In genomic region chr11:78156081-78156844, GRCh38 we compare ENCODE assay signal across 1 cellular context.
TF ChIP-seq lines count a peak whose summit lies in the region.

No MANE protein-coding gene starts in this region.

TF ChIP-seq in HepG2, 621 proteins besides CTCF, POLR2A, EP300 and RAD21 (continued from another document and continues in another):
- TF ChIP-seq ARID4A (CRISPR knock-in tag; IDR thresholded peaks at IDR 0.05; ENCODE audit: borderline replicate concordance) (peak; percentile 64; the same call in 1 of the 2 replicates), ZNF496 (CRISPR knock-in tag; IDR thresholded peaks at IDR 0.05; ENCODE audit: insufficient replicate concordance) (no peak), ZFY (CRISPR knock-in tag; IDR thresholded peaks at IDR 0.05) (peak; percentile 80), THYN1 (CRISPR knock-in tag; IDR thresholded peaks at IDR 0.05; ENCODE audit: borderline replicate concordance, low read depth) (no peak), FOXA3 (CRISPR knock-in tag; IDR thresholded peaks at IDR 0.05) (peak; percentile 94), BCL6 (CRISPR knock-in tag; IDR thresholded peaks at IDR 0.05) (peak; percentile 98), GATAD1 (CRISPR knock-in tag; IDR thresholded peaks at IDR 0.05) (0 out of 2 replicates have a peak, but pooled peaks have one; percentile 25), CEBPB (IDR thresholded peaks at IDR 0.05; ENCODE audit: borderline replicate concordance, low read depth, low read length) (no peak), SMAD3 (CRISPR knock-in tag; IDR thresholded peaks at IDR 0.05) (peak; percentile 96), SOX6 (IDR thresholded peaks at IDR 0.05) (no peak), SOX6 (CRISPR knock-in tag; IDR thresholded peaks at IDR 0.05) (peak; percentile 98), RXRB (CRISPR knock-in tag; IDR thresholded peaks at IDR 0.05; ENCODE audit: borderline replicate concordance) (peak; percentile 100), BCLAF1 (IDR thresholded peaks at IDR 0.05) (no peak), ATF7 (IDR thresholded peaks at IDR 0.05) (no peak), ATF7 (CRISPR knock-in tag; IDR thresholded peaks at IDR 0.05) (peak; percentile 46; the same call in 1 of the 2 replicates), ARID3A (IDR thresholded peaks at IDR 0.05; ENCODE audit: low read depth, low read length) (peak; percentile 83), ZFP1 (CRISPR knock-in tag; IDR thresholded peaks at IDR 0.05) (0 out of 2 replicates have a peak, but pooled peaks have one; percentile 17), ZNF205 (CRISPR knock-in tag; IDR thresholded peaks at IDR 0.05) (0 out of 2 replicates have a peak, but pooled peaks have one; percentile 53), RXRA (CRISPR knock-in tag; IDR thresholded peaks at IDR 0.05) (peak; percentile 99), ZNF740 (CRISPR knock-in tag; IDR thresholded peaks at IDR 0.05) (peak; percentile 68; the same call in 1 of the 2 replicates), ATF1 (CRISPR knock-in tag; IDR thresholded peaks at IDR 0.05) (peak; percentile 71; the same call in 1 of the 2 replicates), CENPX (CRISPR knock-in tag; IDR thresholded peaks at IDR 0.05) (no peak), DRAP1 (CRISPR knock-in tag; IDR thresholded peaks at IDR 0.05) (peak; percentile 32; the same call in 1 of the 2 replicates), MED8 (CRISPR knock-in tag; IDR thresholded peaks at IDR 0.05; ENCODE audit: insufficient replicate concordance) (peak; percentile 66), SAFB2 (CRISPR knock-in tag; IDR thresholded peaks at IDR 0.05; ENCODE audit: borderline replicate concordance, low read depth) (no peak; the same call in 1 of the 2 replicates), ZNF703 (CRISPR knock-in tag; IDR thresholded peaks at IDR 0.05; ENCODE audit: borderline replicate concordance) (0 out of 2 replicates have a peak, but pooled peaks have one; percentile 20), STAT6 (CRISPR knock-in tag; IDR thresholded peaks at IDR 0.05; ENCODE audit: borderline replicate concordance) (no peak), FOXO1 (CRISPR knock-in tag; IDR thresholded peaks at IDR 0.05) (peak; percentile 90), JUN (CRISPR knock-in tag; IDR thresholded peaks at IDR 0.05) (peak; percentile 61; the same call in 1 of the 2 replicates), CREM (IDR thresholded peaks at IDR 0.05) (peak; percentile 87), CREM (CRISPR knock-in tag; IDR thresholded peaks at IDR 0.05) (no peak), ZSCAN31 (CRISPR knock-in tag; IDR thresholded peaks at IDR 0.05; ENCODE audit: low read depth) (no peak), MAFF (IDR thresholded peaks at IDR 0.05; ENCODE audit: low read depth, low read length) (peak; percentile 98), ZNF333 (CRISPR knock-in tag; IDR thresholded peaks at IDR 0.05; ENCODE audit: borderline replicate concordance) (no peak), DNMT3B (CRISPR knock-in tag; conservative IDR thresholded peaks at IDR 0.05) (peak; percentile 70; the same call in 1 of the 2 replicates), HMG20B (CRISPR knock-in tag; conservative IDR thresholded peaks at IDR 0.05) (peak; percentile 84; the same call in 1 of the 2 replicates), ZNF710 (CRISPR knock-in tag; IDR thresholded peaks at IDR 0.05; ENCODE audit: borderline replicate concordance) (peak; percentile 77; the same call in 1 of the 2 replicates), BORCS8-MEF2B (CRISPR knock-in tag; IDR thresholded peaks at IDR 0.05) (no peak)
- TF ChIP-seq, protein P1, sequence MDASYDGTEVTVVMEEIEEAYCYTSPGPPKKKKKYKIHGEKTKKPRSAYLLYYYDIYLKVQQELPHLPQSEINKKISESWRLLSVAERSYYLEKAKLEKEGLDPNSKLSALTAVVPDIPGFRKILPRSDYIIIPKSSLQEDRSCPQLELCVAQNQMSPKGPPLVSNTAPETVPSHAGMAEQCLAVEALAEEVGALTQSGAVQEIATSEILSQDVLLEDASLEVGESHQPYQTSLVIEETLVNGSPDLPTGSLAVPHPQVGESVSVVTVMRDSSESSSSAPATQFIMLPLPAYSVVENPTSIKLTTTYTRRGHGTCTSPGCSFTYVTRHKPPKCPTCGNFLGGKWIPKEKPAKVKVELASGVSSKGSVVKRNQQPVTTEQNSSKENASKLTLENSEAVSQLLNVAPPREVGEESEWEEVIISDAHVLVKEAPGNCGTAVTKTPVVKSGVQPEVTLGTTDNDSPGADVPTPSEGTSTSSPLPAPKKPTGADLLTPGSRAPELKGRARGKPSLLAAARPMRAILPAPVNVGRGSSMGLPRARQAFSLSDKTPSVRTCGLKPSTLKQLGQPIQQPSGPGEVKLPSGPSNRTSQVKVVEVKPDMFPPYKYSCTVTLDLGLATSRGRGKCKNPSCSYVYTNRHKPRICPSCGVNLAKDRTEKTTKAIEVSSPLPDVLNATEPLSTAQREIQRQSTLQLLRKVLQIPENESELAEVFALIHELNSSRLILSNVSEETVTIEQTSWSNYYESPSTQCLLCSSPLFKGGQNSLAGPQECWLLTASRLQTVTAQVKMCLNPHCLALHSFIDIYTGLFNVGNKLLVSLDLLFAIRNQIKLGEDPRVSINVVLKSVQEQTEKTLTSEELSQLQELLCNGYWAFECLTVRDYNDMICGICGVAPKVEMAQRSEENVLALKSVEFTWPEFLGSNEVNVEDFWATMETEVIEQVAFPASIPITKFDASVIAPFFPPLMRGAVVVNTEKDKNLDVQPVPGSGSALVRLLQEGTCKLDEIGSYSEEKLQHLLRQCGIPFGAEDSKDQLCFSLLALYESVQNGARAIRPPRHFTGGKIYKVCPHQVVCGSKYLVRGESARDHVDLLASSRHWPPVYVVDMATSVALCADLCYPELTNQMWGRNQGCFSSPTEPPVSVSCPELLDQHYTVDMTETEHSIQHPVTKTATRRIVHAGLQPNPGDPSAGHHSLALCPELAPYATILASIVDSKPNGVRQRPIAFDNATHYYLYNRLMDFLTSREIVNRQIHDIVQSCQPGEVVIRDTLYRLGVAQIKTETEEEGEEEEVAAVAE (CRISPR knock-in tag; IDR thresholded peaks at IDR 0.05; ENCODE audit: borderline replicate concordance): 0 out of 2 replicates have a peak, but pooled peaks have one; percentile 72
- TF ChIP-seq, protein P2, sequence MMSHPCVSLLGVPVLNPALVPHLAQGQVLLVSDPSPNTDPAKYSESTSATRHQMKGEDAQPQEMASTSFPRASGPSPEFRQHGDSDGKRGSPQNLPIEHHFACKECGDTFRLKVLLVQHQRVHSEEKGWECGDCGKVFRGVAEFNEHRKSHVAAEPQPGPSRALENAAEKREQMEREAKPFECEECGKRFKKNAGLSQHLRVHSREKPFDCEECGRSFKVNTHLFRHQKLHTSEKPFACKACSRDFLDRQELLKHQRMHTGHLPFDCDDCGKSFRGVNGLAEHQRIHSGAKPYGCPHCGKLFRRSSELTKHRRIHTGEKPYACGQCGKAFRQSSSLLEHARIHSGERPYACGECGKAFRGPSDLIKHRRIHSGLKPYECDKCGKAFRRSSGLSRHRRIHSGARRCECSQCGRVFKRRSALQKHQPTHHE (CRISPR knock-in tag; IDR thresholded peaks at IDR 0.05; ENCODE audit: borderline replicate concordance): peak; percentile 81; the same call in 1 of the 2 replicates
